16 cellular contexts compared by ENCODE assay signal in the genomic region with DNA sequence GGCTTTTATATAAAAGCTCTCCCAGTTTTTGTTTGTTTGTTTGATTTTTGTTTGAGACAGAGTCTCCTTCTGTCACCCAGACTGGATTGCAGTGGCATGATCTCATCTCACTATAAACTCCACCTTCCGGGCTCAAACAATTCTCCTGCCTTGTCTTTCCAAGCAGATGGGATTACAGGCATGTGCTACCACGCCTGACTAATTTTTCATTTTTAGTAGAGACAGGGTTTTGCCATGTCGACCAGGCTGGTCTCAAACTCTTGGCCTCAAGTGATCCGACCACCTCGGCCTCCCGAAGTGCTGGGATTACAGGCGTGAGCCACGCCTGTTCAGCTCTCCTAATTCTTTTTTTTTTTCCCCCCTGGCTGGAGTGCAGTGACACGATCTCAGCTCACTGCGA. TPM values are rescaled to one million over a fixed set of nuclear protein-coding genes. Genes with fewer than 3 reads are reported as not detected.
"Had no signal": no experiment of that assay in that cellular context is flagged by ENCODE, and none has a peak within 500 bp of the region (broad histone marks: within the 10 kb centered on the region; RNA-seq: fewer than 3 reads in every experiment).

No MANE protein-coding gene starts in this region.

- H3K4me3 ChIP-seq: coronary artery, gastroesophageal sphincter, right atrium auricular region, spleen, tibial nerve had no signal

- ATAC-seq: gastroesophageal sphincter; stimulated activated naive B cell treated with anti-CD40 and anti-IgM and Interleukin-4, amounts not matched to agents 10 μg/mL and 1 μg/mL and 100 μg/mL, for 72 hours had no signal

- H3K27ac ChIP-seq: coronary artery, gastroesophageal sphincter, neutrophil, right atrium auricular region, spleen, tibial nerve had no signal

- H3K9me3 ChIP-seq: gastroesophageal sphincter, neutrophil, right atrium auricular region, spleen, tibial nerve had no signal

- H3K27me3 ChIP-seq: right atrium auricular region, tibial nerve had no signal

- DNase-seq: activated B cell treated with CpG ODN at 0.5 μM for 24 hours; activated CD4-positive, alpha-beta T cell treated with anti-CD3 and anti-CD28 coated beads, Interleukin-2, amount 10 ng/mL, durations not matched to agents 7 days and 5 days; activated CD8-positive, alpha-beta memory T cell treated with anti-CD3 and anti-CD28 coated beads for 24 hours; activated naive CD4-positive, alpha-beta T cell treated with Interleukin-2 at 50 U/mL for 16 hours; central memory CD4-positive, alpha-beta T cell; effector CD4-positive, alpha-beta T cell; spleen; stimulated activated CD4-positive, alpha-beta T cell treated with anti-CD3 and anti-CD28 coated beads, Interleukin-2, amount 100 ng/mL, for 24 hours; stimulated activated naive B cell treated with anti-CD40 and anti-IgM and Interleukin-4, amounts not matched to agents 10 μg/mL and 1 μg/mL and 100 μg/mL, for 72 hours; T1000 had no signal

- H3K36me3 ChIP-seq: gastroesophageal sphincter, neutrophil, right atrium auricular region, spleen, tibial nerve had no signal

RNA-seq across cellular contexts. Expression of gene PCAT6, which starts 4.4 kb away (rescaled TPM):
- total RNA-seq: gastroesophageal sphincter, right atrium auricular region, subcutaneous adipose tissue, tibial nerve had no signal
